16 cellular contexts compared by ENCODE assay signal in genomic region chr2:127590386-127591190, GRCh38. TPM values are rescaled to one million over a fixed set of nuclear protein-coding genes. Genes with fewer than 3 reads are reported as not detected.
DNase-seq lines count a peak whose midpoint lies in the region; ATAC-seq and TF ChIP-seq lines count a peak whose summit lies in the region.
"Had no signal": no experiment of that assay in that cellular context is flagged by ENCODE, and none has a peak within 500 bp of the region (broad histone marks: within the 10 kb centered on the region; RNA-seq: fewer than 3 reads in every experiment).

No MANE protein-coding gene starts in this region.

- H3K36me3 Mint-ChIP-seq in activated naive CD8-positive, alpha-beta T cell treated with anti-CD3 and anti-CD28 coated beads, Interleukin-2, amount 10 ng/mL, durations not matched to agents 7 days and 5 days = no peaks in the 10 kb centered on the region
- H3K36me3 Mint-ChIP-seq in activated naive CD8-positive, alpha-beta T cell treated with anti-CD3 and anti-CD28 coated beads, Interleukin-2, amount 50 U/mL, for 24 hours (ENCODE audit: low read depth) = no peaks in the 10 kb centered on the region
- H3K36me3 Mint-ChIP-seq in osteocyte (ENCODE audit: unreplicated experiment) = no peaks in the 10 kb centered on the region

- no peaks in the 10 kb centered on the region for H3K27me3 Mint-ChIP-seq in activated naive CD8-positive, alpha-beta T cell treated with anti-CD3 and anti-CD28 coated beads, Interleukin-2, amount 10 ng/mL, durations not matched to agents 7 days and 5 days
- H3K27me3 Mint-ChIP-seq in activated naive CD8-positive, alpha-beta T cell treated with anti-CD3 and anti-CD28 coated beads, Interleukin-2, amount 50 U/mL, for 24 hours = no peaks in the 10 kb centered on the region
- H3K27me3 Mint-ChIP-seq in osteocyte (ENCODE audit: unreplicated experiment) = no peaks in the 10 kb centered on the region

- H3K4me3 Mint-ChIP-seq in activated naive CD8-positive, alpha-beta T cell treated with anti-CD3 and anti-CD28 coated beads, Interleukin-2, amount 10 ng/mL, durations not matched to agents 7 days and 5 days = no peak overlapping the region
- no peak overlapping the region for H3K4me3 Mint-ChIP-seq in activated naive CD8-positive, alpha-beta T cell treated with anti-CD3 and anti-CD28 coated beads, Interleukin-2, amount 50 U/mL, for 24 hours
- no peak overlapping the region for H3K4me3 Mint-ChIP-seq in osteocyte (ENCODE audit: unreplicated experiment)
- H3K4me3 Mint-ChIP-seq: central memory CD8-positive, alpha-beta T cell had no signal

- H3K9me3 Mint-ChIP-seq in activated naive CD8-positive, alpha-beta T cell treated with anti-CD3 and anti-CD28 coated beads, Interleukin-2, amount 10 ng/mL, durations not matched to agents 7 days and 5 days = no peaks in the 10 kb centered on the region
- no peaks in the 10 kb centered on the region for H3K9me3 Mint-ChIP-seq in activated naive CD8-positive, alpha-beta T cell treated with anti-CD3 and anti-CD28 coated beads, Interleukin-2, amount 50 U/mL, for 24 hours
- peaks cover 4% of the 10 kb centered on the region for H3K9me3 Mint-ChIP-seq in osteocyte (ENCODE audit: unreplicated experiment)
- H3K9me3 Mint-ChIP-seq: central memory CD8-positive, alpha-beta T cell had no signal

- ATAC-seq in activated naive CD8-positive, alpha-beta T cell treated with anti-CD3 and anti-CD28 coated beads, Interleukin-2, amount 10 ng/mL, durations not matched to agents 7 days and 5 days (ENCODE audit: low read depth) = no peak
- no peak for ATAC-seq in activated naive CD8-positive, alpha-beta T cell treated with anti-CD3 and anti-CD28 coated beads, Interleukin-2, amount 50 U/mL, for 24 hours
- no peak for ATAC-seq in GM19397 (IDR thresholded peaks at IDR 0.05; ENCODE audit: unreplicated experiment)
- no peak for ATAC-seq in HG02840 (IDR thresholded peaks at IDR 0.05; ENCODE audit: low FRiP score, unreplicated experiment)

- no peaks in the 10 kb centered on the region for H3K4me1 Mint-ChIP-seq in activated naive CD8-positive, alpha-beta T cell treated with anti-CD3 and anti-CD28 coated beads, Interleukin-2, amount 10 ng/mL, durations not matched to agents 7 days and 5 days
- H3K4me1 Mint-ChIP-seq in activated naive CD8-positive, alpha-beta T cell treated with anti-CD3 and anti-CD28 coated beads, Interleukin-2, amount 50 U/mL, for 24 hours = no peaks in the 10 kb centered on the region
- H3K4me1 Mint-ChIP-seq in osteocyte (ENCODE audit: unreplicated experiment) = peaks cover 3% of the 10 kb centered on the region
- H3K4me1 Mint-ChIP-seq: central memory CD8-positive, alpha-beta T cell had no signal

- no peak for TF ChIP-seq CTCF in osteocyte (IDR thresholded peaks at IDR 0.05)

- POLR2A ChIA-PET in activated naive CD8-positive, alpha-beta T cell treated with anti-CD3 and anti-CD28 coated beads, Interleukin-2, amount 10 ng/mL, durations not matched to agents 7 days and 5 days (lab: Charles Lee) = interaction anchor here (0.7 to 2.1 kb wide), 6 partner anchors 15 to 111 kb away, joined by 3 to 18 read pairs (median 6); partner anchors contain the start of gene SFT2D3

- peak overlapping the region; percentile 58 for H3K27ac Mint-ChIP-seq in activated naive CD8-positive, alpha-beta T cell treated with anti-CD3 and anti-CD28 coated beads, Interleukin-2, amount 10 ng/mL, durations not matched to agents 7 days and 5 days
- no peak overlapping the region for H3K27ac Mint-ChIP-seq in activated naive CD8-positive, alpha-beta T cell treated with anti-CD3 and anti-CD28 coated beads, Interleukin-2, amount 50 U/mL, for 24 hours
- H3K27ac Mint-ChIP-seq in osteocyte (ENCODE audit: unreplicated experiment) = no peak overlapping the region
- H3K27ac Mint-ChIP-seq: progenitor cell of endocrine pancreas had no signal

- peak; percentile 16 for DNase-seq in activated naive CD8-positive, alpha-beta T cell treated with anti-CD3 and anti-CD28 coated beads, Interleukin-2, amount 10 ng/mL, durations not matched to agents 7 days and 5 days
- DNase-seq in activated naive CD8-positive, alpha-beta T cell treated with anti-CD3 and anti-CD28 coated beads, Interleukin-2, amount 50 U/mL, for 24 hours = no peak
- DNase-seq in ecto neural progenitor cell (ENCODE audit: low spot score) = peak; percentile 14
- peak; percentile 62 for DNase-seq in osteocyte (ENCODE audit: extremely low spot score, unreplicated experiment)
- DNase-seq in HuH-7 (ENCODE audit: low spot score) = no peak
- DNase-seq in NCI-H2171 (lab: John Stamatoyannopoulos, UW) = no peak
- DNase-seq: HCEC 1CT, NCI-H1436 treated with DMSO at 0.1 percent for 48 hours, NCI-H774 had no signal

RNA-seq across cellular contexts. Expression of gene MYO7B, which starts 55.1 kb away (rescaled TPM):
- total RNA-seq in activated naive CD8-positive, alpha-beta T cell treated with anti-CD3 and anti-CD28 coated beads, Interleukin-2, amount 10 ng/mL, durations not matched to agents 7 days and 5 days = 1 to 10 TPM; 4.7 to 5.2 TPM
- total RNA-seq in osteocyte = not detected in 2 replicates
- total RNA-seq: epithelial cell of proximal tubule, progenitor cell of endocrine pancreas, SK-MEL-5 had no signal

RNA-seq across cellular contexts. Expression of gene GPR17, which starts 55.4 kb away (rescaled TPM):
- total RNA-seq in activated naive CD8-positive, alpha-beta T cell treated with anti-CD3 and anti-CD28 coated beads, Interleukin-2, amount 10 ng/mL, durations not matched to agents 7 days and 5 days = not detected
- not detected in 2 replicates for total RNA-seq in osteocyte
- total RNA-seq: epithelial cell of proximal tubule, lung microvascular endothelial cell, progenitor cell of endocrine pancreas, SK-MEL-5 had no signal

Comparison
In these comparisons a context has a peak if more than half of its experiments do, and no peak if none do; other contexts are left out.
1. DNase-seq: peak in activated naive CD8-positive, alpha-beta T cell treated with anti-CD3 and anti-CD28 coated beads, Interleukin-2, amount 10 ng/mL, durations not matched to agents 7 days and 5 days (single experiment), ecto neural progenitor cell (single experiment) and osteocyte (single experiment); none in activated naive CD8-positive, alpha-beta T cell treated with anti-CD3 and anti-CD28 coated beads, Interleukin-2, amount 50 U/mL, for 24 hours (single experiment), HuH-7 (single experiment) and NCI-H2171 (single experiment).